In genomic region chr2:25251461-25252273, GRCh38 we compare ENCODE assay signal across 8 cellular contexts.
DNase-seq lines count a peak whose midpoint lies in the region; ATAC-seq and TF ChIP-seq lines count a peak whose summit lies in the region.

No MANE protein-coding gene starts in this region.

- H3K4me1 ChIP-seq in esophagus squamous epithelium (peaks cover 10 to 34% (median 11%) of the 10 kb centered on the region in 3 donors), transverse colon (peaks cover 0 to 22% (median 17%) of the 10 kb centered on the region in 4 donors), SJCRH30 (no peaks in the 10 kb centered on the region)

- TF ChIP-seq CTCF in AG04450 (IDR thresholded peaks at IDR 0.05; ENCODE audit: low read depth, low read length) (no peak), NB4 (IDR thresholded peaks at IDR 0.05; ENCODE audit: low read depth, low read length) (no peak), esophagus squamous epithelium (IDR thresholded peaks at IDR 0.05) (no peak), transverse colon (IDR thresholded peaks at IDR 0.05) (no peak)

- in situ Hi-C loops in transverse colon (cut with MboI; ENCODE audit: low pct_ligation_motif_present in 1 of 4, low pct_unique_long_range_greater_than_20kb in 1 of 4, low sequenced_read_pairs in 3 of 4), result no loop called here

- no peaks in the 10 kb centered on the region for H3K27me3 ChIP-seq in AG04450 (ENCODE audit: control insufficient read depth, insufficient read depth, low read length)
- H3K27me3 ChIP-seq in esophagus squamous epithelium, result no peaks in the 10 kb centered on the region
- no peaks in the 10 kb centered on the region for H3K27me3 ChIP-seq in transverse colon
- H3K27me3 ChIP-seq in SJCRH30, result no peaks in the 10 kb centered on the region

- CTCF ChIA-PET in AG04450 (lab: Charles Lee), result interaction anchor here (0.6 to 3.4 kb wide), 2 partner anchors 22 to 24 kb away, joined by 4 to 11 read pairs; no protein-coding TSS in a partner anchor

- no peak for TF ChIP-seq POLR2A in NB4 (IDR thresholded peaks at IDR 0.05; ENCODE audit: extremely low read depth, insufficient read length)
- no peak for TF ChIP-seq POLR2A in esophagus squamous epithelium (IDR thresholded peaks at IDR 0.05)
- peak; percentile 22 for TF ChIP-seq POLR2A in transverse colon (IDR thresholded peaks at IDR 0.05)

- no peak for DNase-seq in AG04450 (ENCODE audit: low read depth, low spot score)
- peak; percentile 72 for DNase-seq in NB4 (ENCODE audit: low read depth)
- DNase-seq in activated T-cell treated with anti-CD3 and anti-CD28 coated beads for 4 hours, result peak; percentile 40
- DNase-seq in esophagus squamous epithelium (lab: John Stamatoyannopoulos, UW), result no peak
- DNase-seq in myocyte (ENCODE audit: low read depth), result peak; percentile 39
- DNase-seq in transverse colon, result peak; percentile 53
- no peak for DNase-seq in SJCRH30

- POLR2A ChIA-PET in AG04450 (lab: Yijun Ruan, JAX), result interaction anchor here (0.6 to 1.2 kb wide), 5 partner anchors 23 to 1537 kb away, joined by 3 to 5 read pairs (median 4); no protein-coding TSS in a partner anchor

- WGBS in esophagus squamous epithelium, 2 donors, result no CpG with 5 or more reads among the region's 50 CpGs
- 12% methylated on average over 34 of the region's 50 CpGs; no CpG with 5 or more reads in 1 of the 2 donors for WGBS in transverse colon (ENCODE audit: low coverage in 1 of 2), 2 donors

- ATAC-seq in GM18868 (IDR thresholded peaks at IDR 0.05; ENCODE audit: unreplicated experiment), result peak; percentile 47

- TF ChIP-seq EP300 in transverse colon (IDR thresholded peaks at IDR 0.05; ENCODE audit: low read depth), result no peak

- peaks cover 6 to 51% (median 10%) of the 10 kb centered on the region in 3 donors for H3K36me3 ChIP-seq in esophagus squamous epithelium
- H3K36me3 ChIP-seq in transverse colon, result peaks cover 0 to 8% (median 4%) of the 10 kb centered on the region in 4 donors
- H3K36me3 ChIP-seq in SJCRH30, result peaks cover 58% of the 10 kb centered on the region

- no peaks in the 10 kb centered on the region for H3K9me3 ChIP-seq in AG04450 (ENCODE audit: control insufficient read depth, insufficient read depth, low read length)
- H3K9me3 ChIP-seq in esophagus squamous epithelium, result no peaks in the 10 kb centered on the region
- no peaks in the 10 kb centered on the region for H3K9me3 ChIP-seq in transverse colon
- no peaks in the 10 kb centered on the region for H3K9me3 ChIP-seq in SJCRH30 (replicated peaks)

- H3K27ac ChIP-seq in AG04450 (ENCODE audit: low read depth, low read length), result peak overlapping the region; percentile 68
- peak overlapping the region; percentile 75 to 89 (median 79) for H3K27ac ChIP-seq in esophagus squamous epithelium
- H3K27ac ChIP-seq in transverse colon, result peak overlapping the region; percentile 84 to 90 (median 88)
- no peak overlapping the region for H3K27ac ChIP-seq in SJCRH30

- H3K4me3 ChIP-seq in AG04450 (ENCODE audit: low read depth, low read length), result peak overlapping the region; percentile 41
- H3K4me3 ChIP-seq in NB4 (ENCODE audit: low read depth, low read length), result peak overlapping the region; percentile 76
- H3K4me3 ChIP-seq in esophagus squamous epithelium, result peak overlapping the region; percentile 57 to 78 (median 69)
- H3K4me3 ChIP-seq in transverse colon, result peak overlapping the region; percentile 60 to 77 (median 72)
- H3K4me3 ChIP-seq in SJCRH30, result no peak overlapping the region

- intact Hi-C loops in esophagus squamous epithelium (cut with DNase I), result no loop called here
- intact Hi-C loops in transverse colon (cut with DNase I; ENCODE audit: low total_unique reads), result no loop called here

Comparison
In these comparisons a context has a peak if more than half of its experiments do, and no peak if none do; other contexts are left out.
1. DNase-seq: peak in NB4 (single experiment), activated T-cell treated with anti-CD3 and anti-CD28 coated beads for 4 hours (single experiment), myocyte (single experiment) and transverse colon (single experiment); none in AG04450 (single experiment), esophagus squamous epithelium (single experiment) and SJCRH30 (0 of 2).